29 cellular contexts compared by ENCODE assay signal in genomic region chr2:206381881-206382280, GRCh38.
"Had no signal": no experiment of that assay in that cellular context is flagged by ENCODE, and none has a peak within 500 bp of the region (broad histone marks: within the 10 kb centered on the region; RNA-seq: fewer than 3 reads in every experiment).

No MANE protein-coding gene starts in this region.

- DNase-seq: colonic mucosa; cortex of kidney; dermis blood vessel endothelial cell; dorsolateral prefrontal cortex; effector CD4-positive, alpha-beta T cell; effector CD8-positive, alpha-beta T cell; effector memory CD4-positive, alpha-beta T cell; effector memory CD8-positive, alpha-beta T cell; endodermal cell; erythroblast; esophagus squamous epithelium; foreskin fibroblast; foreskin keratinocyte; foreskin melanocyte; gastrocnemius medialis; glutamatergic neuron; head of caudate nucleus; heart left ventricle; heart right ventricle had no signal

- H3K4me1 ChIP-seq: colonic mucosa, esophagus muscularis mucosa, esophagus squamous epithelium, foreskin keratinocyte, gastroesophageal sphincter had no signal

- H3K4me3 ChIP-seq: colonic mucosa, coronary artery, dorsolateral prefrontal cortex, esophagus muscularis mucosa, esophagus squamous epithelium, gastrocnemius medialis, gastroesophageal sphincter, heart left ventricle, heart right ventricle, hepatocyte had no signal

- FAIRE-seq: endometrium, endothelial cell of umbilical vein, frontal cortex had no signal

- ATAC-seq: effector memory CD8-positive, alpha-beta T cell; esophagus mucosa; foreskin keratinocyte; gastrocnemius medialis; gastroesophageal sphincter; heart left ventricle; heart right ventricle had no signal

- H2AFZ ChIP-seq: hepatocyte had no signal

- H3K9me3 ChIP-seq: colonic mucosa had no signal

- H3K4me3 Mint-ChIP-seq: dendritic cell treated with granulocyte-macrophage colony-stimulating factor and Interleukin-4, amounts not matched to agents 40 ng/mL and 50 ng/mL, for 4 days; effector memory CD8-positive, alpha-beta T cell; endodermal cell had no signal

- H3K4me1 Mint-ChIP-seq: endodermal cell had no signal

- H3K27ac Mint-ChIP-seq: dendritic cell treated with granulocyte-macrophage colony-stimulating factor and Interleukin-4, amounts not matched to agents 40 ng/mL and 50 ng/mL, for 4 days; effector memory CD8-positive, alpha-beta T cell; endodermal cell had no signal

- H3K27me3 ChIP-seq: colonic mucosa, esophagus muscularis mucosa, esophagus squamous epithelium, foreskin keratinocyte, gastrocnemius medialis, gastroesophageal sphincter, heart left ventricle, heart right ventricle, hepatocyte had no signal

- H3K36me3 ChIP-seq: colonic mucosa, esophagus muscularis mucosa, esophagus squamous epithelium, gastrocnemius medialis, gastroesophageal sphincter, heart left ventricle, heart right ventricle had no signal

- H3K4me2 ChIP-seq: hepatocyte had no signal

- H3K79me2 ChIP-seq: hepatocyte had no signal

- H3K27me3 Mint-ChIP-seq: dendritic cell treated with granulocyte-macrophage colony-stimulating factor and Interleukin-4, amounts not matched to agents 40 ng/mL and 50 ng/mL, for 4 days had no signal

- H3K27ac ChIP-seq: colonic mucosa, coronary artery, dorsolateral prefrontal cortex, epithelial cell of prostate, esophagus muscularis mucosa, esophagus squamous epithelium, foreskin keratinocyte, gastrocnemius medialis, gastroesophageal sphincter, heart left ventricle, heart right ventricle, hepatocyte had no signal
